24 cellular contexts compared by ENCODE assay signal in genomic region chr18:45652303-45652702, GRCh38. TPM values are rescaled to one million over a fixed set of nuclear protein-coding genes. Genes with fewer than 3 reads are reported as not detected.
DNase-seq lines count a peak whose midpoint lies in the region; FAIRE-seq and TF ChIP-seq lines count a peak whose summit lies in the region.
"Had no signal": no experiment of that assay in that cellular context is flagged by ENCODE, and none has a peak within 500 bp of the region (broad histone marks: within the 10 kb centered on the region; RNA-seq: fewer than 3 reads in every experiment).

No MANE protein-coding gene starts in this region.

- no peak overlapping the region for H4K91ac ChIP-seq in mesenchymal stem cell (ENCODE audit: low read length)

- no peak overlapping the region for H3K4me3 Mint-ChIP-seq in endodermal cell

- H3K14ac ChIP-seq in mesenchymal stem cell (ENCODE audit: low read length in 2 of 2) = no peak overlapping the region

- H3K36me3 ChIP-seq in BLaER1 treated with 17β-estradiol and CSF1 and Interleukin-3, amounts not matched to agents 10 nM and 100 nM = no peaks in the 10 kb centered on the region
- no peaks in the 10 kb centered on the region for H3K36me3 ChIP-seq in endodermal cell (ENCODE audit: control insufficient read depth, insufficient read depth, low read length)
- H3K36me3 ChIP-seq in mesenchymal stem cell (ENCODE audit: control insufficient read depth in 1 of 2, insufficient read depth in 2 of 2, low read depth in 1 of 2, low read length in 2 of 2) = no peaks in the 10 kb centered on the region
- H3K36me3 ChIP-seq: MG63, SJSA1 had no signal

- H3K4me1 ChIP-seq in BLaER1 treated with 17β-estradiol and CSF1 and Interleukin-3, amounts not matched to agents 10 nM and 100 nM = peaks cover 0 to 11% (median 0%) of the 10 kb centered on the region in 10 experiments; a peak in 6 of 20 replicates
- H3K4me1 ChIP-seq in endodermal cell (ENCODE audit: control insufficient read depth, insufficient read depth, low read length) = peaks cover 10% of the 10 kb centered on the region
- peaks cover 5% of the 10 kb centered on the region for H3K4me1 ChIP-seq in mesenchymal stem cell (ENCODE audit: control insufficient read depth, insufficient read depth, low read depth, low read length)
- H3K4me1 ChIP-seq: A549, SJSA1 had no signal

- H3K23ac ChIP-seq in mesenchymal stem cell (ENCODE audit: low read length in 2 of 2) = no peak overlapping the region

- H2BK120ac ChIP-seq in mesenchymal stem cell (ENCODE audit: low read depth, low read length) = no peak overlapping the region

- CTCF ChIA-PET in RWPE1 (lab: Yijun Ruan, JAX) = no interaction called here

- no peaks in the 10 kb centered on the region for H3K36me3 Mint-ChIP-seq in endodermal cell (ENCODE audit: low read depth)

- H2AFZ ChIP-seq in mesenchymal stem cell (ENCODE audit: low read depth, low read length) = no peak overlapping the region

- H3K9ac ChIP-seq in BLaER1 treated with 17β-estradiol and CSF1 and Interleukin-3, amounts not matched to agents 10 nM and 100 nM = no peak overlapping the region
- H3K9ac ChIP-seq in endodermal cell (ENCODE audit: extremely low read depth, low read length, poor library complexity, severe bottlenecking) (no peak overlapping the region), mesenchymal stem cell (ENCODE audit: low read length) (no peak overlapping the region)

- no peak overlapping the region for H4K8ac ChIP-seq in mesenchymal stem cell (ENCODE audit: low read length)

- no peaks in the 10 kb centered on the region for H3K9me3 Mint-ChIP-seq in endodermal cell

- FAIRE-seq in HTR-8/SVneo (lab: Jason Lieb, UNC) = no peak
- FAIRE-seq: A549, GM12891, K562 had no signal

- H3K9me3 ChIP-seq in BLaER1 treated with 17β-estradiol and CSF1 and Interleukin-3, amounts not matched to agents 10 nM and 100 nM (replicated peaks in 1 of 11) = no peaks in the 10 kb centered on the region; a peak in 1 of 22 replicates
- H3K9me3 ChIP-seq in endodermal cell (ENCODE audit: control insufficient read depth, low read length) (no peaks in the 10 kb centered on the region), mesenchymal stem cell (ENCODE audit: control insufficient read depth, low read length) (no peaks in the 10 kb centered on the region)
- H3K9me3 ChIP-seq: A549, MG63, SJSA1 had no signal

- H3K4me3 ChIP-seq in BLaER1 treated with 17β-estradiol and CSF1 and Interleukin-3, amounts not matched to agents 10 nM and 100 nM = no peak overlapping the region
- H3K4me3 ChIP-seq in endodermal cell (ENCODE audit: low read length) (no peak overlapping the region), mesenchymal stem cell (ENCODE audit: insufficient read depth in 1 of 2, low read depth in 1 of 2, low read length in 2 of 2) (no peak overlapping the region)
- H3K4me3 ChIP-seq: A549, K562, MG63, SJSA1 had no signal

- peaks cover 15% of the 10 kb centered on the region for H3K4me1 Mint-ChIP-seq in endodermal cell

- WGBS in endodermal cell (ENCODE audit: insufficient coverage in 1 of 2, insufficient read length in 1 of 2), 2 experiments = 67 to 69% methylated on average over 3 to 4 of the region's 4 CpGs
- WGBS in mesenchymal stem cell = 77% methylated on average over 4 of the region's 4 CpGs

- no peak overlapping the region for H2BK5ac ChIP-seq in mesenchymal stem cell (ENCODE audit: low read depth, low read length, poor library complexity, severe bottlenecking)

- no peak overlapping the region for H2BK15ac ChIP-seq in mesenchymal stem cell (ENCODE audit: low read depth, poor library complexity, severe bottlenecking)

- TF ChIP-seq CTCF in endodermal cell (conservative IDR thresholded peaks at IDR 0.05) (no peak), RWPE1 (conservative IDR thresholded peaks at IDR 0.05; ENCODE audit: low read depth) (no peak)

- no peak for TF ChIP-seq RAD21 in Ishikawa (IDR thresholded peaks at IDR 0.05; ENCODE audit: low read depth)

- no peaks in the 10 kb centered on the region for H3K27me3 ChIP-seq in BLaER1 treated with 17β-estradiol and CSF1 and Interleukin-3, amounts not matched to agents 10 nM and 100 nM
- H3K27me3 ChIP-seq in endodermal cell (ENCODE audit: control insufficient read depth, insufficient read depth, low read length, poor library complexity, severe bottlenecking) (no peaks in the 10 kb centered on the region), mesenchymal stem cell (ENCODE audit: control insufficient read depth in 1 of 2, insufficient read depth in 1 of 2, low read length in 2 of 2) (peaks cover 0 to 3% of the 10 kb centered on the region in 2 experiments)
- H3K27me3 ChIP-seq: MG63, SJSA1 had no signal

- no peak overlapping the region for H3K18ac ChIP-seq in mesenchymal stem cell (ENCODE audit: low read depth in 1 of 2, low read length in 2 of 2)

- H3K4ac ChIP-seq in mesenchymal stem cell (ENCODE audit: low read depth in 1 of 2, low read length in 2 of 2) = no peak overlapping the region

- peak overlapping the region in 6 of 11 experiments; percentile 3 to 30 (median 13); a peak in 6 of 22 replicates for H3K4me2 ChIP-seq in BLaER1 treated with 17β-estradiol and CSF1 and Interleukin-3, amounts not matched to agents 10 nM and 100 nM
- H3K4me2 ChIP-seq in mesenchymal stem cell (ENCODE audit: low read length, poor library complexity, severe bottlenecking) = no peak overlapping the region
- H3K4me2 ChIP-seq: A549 had no signal

- H2AK5ac ChIP-seq in mesenchymal stem cell (ENCODE audit: low read length, severe bottlenecking) = peak overlapping the region; percentile 35

- TF ChIP-seq EP300 in Ishikawa (IDR thresholded peaks at IDR 0.05; ENCODE audit: borderline replicate concordance) = no peak

- no peaks in the 10 kb centered on the region for H4K20me1 ChIP-seq in BLaER1 treated with 17β-estradiol and CSF1 and Interleukin-3, amounts not matched to agents 10 nM and 100 nM

- H2BK12ac ChIP-seq in mesenchymal stem cell (ENCODE audit: low read length in 2 of 2) = no peak overlapping the region

- no peaks in the 10 kb centered on the region for H3K79me1 ChIP-seq in mesenchymal stem cell (replicated peaks; ENCODE audit: low read length, poor library complexity, severe bottlenecking)

- no peak overlapping the region for H3K27ac ChIP-seq in BLaER1 treated with 17β-estradiol and CSF1 and Interleukin-3, amounts not matched to agents 10 nM and 100 nM
- no peak overlapping the region for H3K27ac ChIP-seq in endodermal cell (ENCODE audit: low read depth, low read length)
- no peak overlapping the region for H3K27ac ChIP-seq in mesenchymal stem cell (ENCODE audit: low read length, poor library complexity, severe bottlenecking)
- H3K27ac ChIP-seq in RWPE1 = no peak overlapping the region
- H3K27ac ChIP-seq: A549, SJSA1 had no signal

- DNase-seq in endodermal cell = peak; percentile 27
- DNase-seq in mesenchymal stem cell = no peak
- no peak for DNase-seq in RWPE1 (ENCODE audit: low spot score)
- DNase-seq in HTR-8/SVneo (ENCODE audit: insufficient read length, low spot score) = no peak
- no peak for DNase-seq in A172 (ENCODE audit: low spot score)
- DNase-seq: Calu3, GF-D8, GOT3, MG63, NCI-H1105 treated with DMSO at 0.1 percent for 48 hours, NCI-H146, NCI-H2029, NCI-H446, NCI-H524 treated with DMSO at 0.1 percent for 48 hours, NCI-H774, Right ventricle myocardium superior had no signal

- POLR2A ChIA-PET in RWPE1 (lab: Yijun Ruan, JAX; ENCODE audit: low non-redundant PET) = no interaction called here

- no peak overlapping the region for H3K27ac Mint-ChIP-seq in endodermal cell

- peaks cover 23% of the 10 kb centered on the region for H3K27me3 Mint-ChIP-seq in endodermal cell (ENCODE audit: insufficient read depth)

TF ChIP-seq in Ishikawa, 13 proteins besides CTCF, POLR2A, EP300 and RAD21:
- TF ChIP-seq TCF12 (IDR thresholded peaks at IDR 0.05; ENCODE audit: low read depth) (no peak), ZBTB7A (IDR thresholded peaks at IDR 0.05; ENCODE audit: low read depth) (no peak), MAX (IDR thresholded peaks at IDR 0.05) (0 out of 2 replicates have a peak, but pooled peaks have one; percentile 6)

RNA-seq across cellular contexts. Expression of gene SLC14A2, which starts 37.0 kb away (rescaled TPM):
- under 1 TPM in 1 of 2 donors, not detected in 1; 0.09 TPM for total RNA-seq in endodermal cell
- polyA plus RNA-seq in endodermal cell (2013, experiment 1 of 2) = 0.21 TPM
- polyA plus RNA-seq in endodermal cell (2013, experiment 2 of 2) = 0.33 TPM
- not detected for polyA plus RNA-seq in mesenchymal stem cell (2013, experiment 1 of 2)
- polyA plus RNA-seq in mesenchymal stem cell (2013, experiment 2 of 2) = not detected
- total RNA-seq in A172 (2014; rRNA removed; shearing (Covaris generic)) = not detected in 2 replicates
- total RNA-seq: Calu3, K562, LHCN-M2, PC-3, Right ventricle myocardium superior, SJSA1 had no signal
- polyA plus RNA-seq: A549, K562 had no signal
